ENCODE assay signal across 13 cellular contexts in the genomic region with DNA sequence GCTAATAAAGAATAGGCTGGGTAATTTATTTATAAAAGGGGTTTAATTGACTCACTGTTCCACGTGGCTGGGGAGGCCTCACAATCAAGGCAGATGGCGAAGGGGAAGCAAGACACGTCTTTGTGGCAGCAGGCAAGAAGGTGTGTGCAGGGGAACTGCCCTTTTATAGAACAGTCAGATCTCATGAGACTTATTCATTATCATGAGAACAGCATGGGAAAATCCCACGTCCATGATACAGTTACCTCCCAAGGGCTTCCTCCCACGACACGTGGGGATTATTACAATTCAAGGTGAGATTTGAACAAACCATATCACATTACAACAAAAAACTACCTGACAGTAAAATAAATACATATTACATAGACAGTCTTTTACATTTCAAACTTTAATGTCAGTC.
DNase-seq lines count a peak whose midpoint lies in the region; ATAC-seq and TF ChIP-seq lines count a peak whose summit lies in the region.
"Had no signal": no experiment of that assay in that cellular context is flagged by ENCODE, and none has a peak within 500 bp of the region (broad histone marks: within the 10 kb centered on the region; RNA-seq: fewer than 3 reads in every experiment).

No MANE protein-coding gene starts in this region.

- H3K36me3 ChIP-seq in GM06990 (ENCODE audit: control insufficient read depth, insufficient read depth, low read length) (0 out of 2 replicates have a peak, but pooled peaks cover 1% of the 10 kb centered on the region), PC-9 (ENCODE audit: low read depth) (no peaks in the 10 kb centered on the region)
- H3K36me3 ChIP-seq: colonic mucosa, MG63, thoracic aorta had no signal

- H3K27me3 ChIP-seq in GM06990 (replicated peaks; ENCODE audit: control insufficient read depth, insufficient read depth, low read length) (no peaks in the 10 kb centered on the region), PC-9 (ENCODE audit: insufficient read depth, low read depth) (no peaks in the 10 kb centered on the region)
- H3K27me3 ChIP-seq: colonic mucosa, MG63 had no signal

- POLR2A ChIA-PET in PC-9 (lab: Charles Lee; ENCODE audit: unreplicated experiment), result no interaction called here

- H3F3A ChIP-seq in PC-9 (ENCODE audit: insufficient read depth, low read depth), result no peaks in the 10 kb centered on the region

- no TSS peak for BruUV-seq in PC-9 (replicated peaks; lab: Mats Ljungman, UMichigan)

- no peaks in the 10 kb centered on the region for H4K20me1 ChIP-seq in PC-9 (ENCODE audit: insufficient read depth)

- no peaks in the 10 kb centered on the region for H3K79me2 ChIP-seq in PC-9 (ENCODE audit: low read depth)

- H3K9me3 ChIP-seq in PC-9 (ENCODE audit: insufficient read depth, low read depth), result no peaks in the 10 kb centered on the region
- H3K9me3 ChIP-seq: colonic mucosa, MG63, thoracic aorta had no signal

- intact Hi-C loops in PC-9 (cut with micrococcal nuclease; ENCODE audit: unreplicated experiment), result no loop called here
- intact Hi-C loops in Right ventricle myocardium inferior (cut with DNase I), result no loop called here
- intact Hi-C loops in posterior vena cava (cut with DNase I), result no loop called here

- TF ChIP-seq CTCF in GM06990 (IDR thresholded peaks at IDR 0.05; ENCODE audit: insufficient read depth, low read length, poor library complexity, severe bottlenecking) (no peak), PC-9 (conservative IDR thresholded peaks at IDR 0.05) (no peak)

- ATAC-seq in HG03175 (IDR thresholded peaks at IDR 0.05; ENCODE audit: unreplicated experiment), result peak; percentile 72
- ATAC-seq in Right ventricle myocardium inferior, result no peak

- peak; percentile 74 for TF ChIP-seq POLR2A in GM19099 (IDR thresholded peaks at IDR 0.05; ENCODE audit: extremely low read depth, insufficient read length, low read depth)

- H3K4me1 ChIP-seq in PC-9 (replicated peaks; ENCODE audit: insufficient read depth), result no peaks in the 10 kb centered on the region
- H3K4me1 ChIP-seq: colonic mucosa had no signal

- no peak overlapping the region for H3K27ac ChIP-seq in PC-9
- H3K27ac ChIP-seq: colonic mucosa, thoracic aorta had no signal

- CTCF ChIA-PET in PC-9 (lab: Charles Lee), result no interaction called here

- H2AFZ ChIP-seq in PC-9, result 0 out of 2 replicates have a peak overlapping the region, but pooled peaks have one; percentile 19

- H3K4me3 ChIP-seq in GM06990 (replicated peaks; ENCODE audit: low read depth, low read length) (peak overlapping the region; percentile 70), PC-9 (no peak overlapping the region)
- H3K4me3 ChIP-seq: colonic mucosa, MG63, thoracic aorta had no signal

- DNase-seq in GM06990 (ENCODE audit: extremely low read depth, insufficient read length) (no peak), PC-9 (no peak), HuH-7 (ENCODE audit: low spot score) (no peak), Right ventricle myocardium inferior (ENCODE audit: missing footprints) (no peak), posterior vena cava (ENCODE audit: low spot score) (no peak), SW480 (ENCODE audit: low spot score) (no peak)
- DNase-seq: C1 segment of cervical spinal cord, colonic mucosa, mesenchymal stem cell, MG63 had no signal

- no peak overlapping the region for H3K4me2 ChIP-seq in PC-9

- no peaks in the 10 kb centered on the region; the same call in 1 of the 2 replicates for H3K9me2 ChIP-seq in PC-9 (ENCODE audit: insufficient read depth)
